Comparison of ENCODE assay signal across 9 cellular contexts in the genomic region with DNA sequence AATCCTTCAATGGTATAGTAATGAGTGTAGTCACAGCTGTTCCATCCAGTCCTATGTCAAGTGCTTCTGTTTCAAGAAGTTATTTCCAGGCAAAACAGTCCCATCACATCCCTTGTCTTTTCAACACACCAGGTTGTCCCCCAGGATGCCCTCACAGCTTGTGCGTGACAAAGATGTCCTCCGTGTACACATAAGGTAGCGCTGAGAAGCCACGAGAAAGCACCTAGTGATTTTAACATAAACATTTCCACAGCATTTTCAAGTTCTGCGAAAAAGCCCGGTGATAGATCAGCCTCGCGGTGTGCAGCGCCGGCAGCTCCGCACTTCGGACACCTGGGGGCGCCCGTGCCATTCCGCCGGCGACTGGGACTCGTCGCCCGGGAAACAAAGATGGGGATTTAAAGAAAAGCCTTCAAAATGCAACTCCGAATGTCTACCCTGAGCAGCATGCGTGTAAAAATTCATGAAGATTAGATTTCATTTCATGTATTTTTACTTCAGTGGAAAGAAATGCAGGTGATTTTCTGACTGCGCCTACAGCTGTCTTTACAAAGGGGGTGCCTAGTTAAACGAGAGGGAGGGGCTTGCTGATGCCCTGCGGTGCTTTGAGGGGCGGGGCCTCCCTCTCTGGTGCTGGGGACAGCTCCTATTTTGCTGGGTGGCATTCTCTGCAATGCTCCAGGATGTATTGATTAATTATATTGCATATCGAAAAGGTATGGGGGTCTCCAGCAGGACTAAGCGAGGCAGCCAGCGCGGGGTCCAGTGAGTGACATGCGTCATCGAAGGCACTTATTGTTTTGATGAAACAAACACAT. TPM values are rescaled to one million over a fixed set of nuclear protein-coding genes. Genes with fewer than 3 reads are reported as not detected.
DNase-seq lines count a peak whose midpoint lies in the region; ATAC-seq and TF ChIP-seq lines count a peak whose summit lies in the region.
"Had no signal": no experiment of that assay in that cellular context is flagged by ENCODE, and none has a peak within 500 bp of the region (broad histone marks: within the 10 kb centered on the region; RNA-seq: fewer than 3 reads in every experiment).

No MANE protein-coding gene starts in this region.

- no peaks in the 10 kb centered on the region for H3K9me3 Mint-ChIP-seq in CD8-positive, alpha-beta T cell
- no peaks in the 10 kb centered on the region for H3K9me3 Mint-ChIP-seq in activated T-helper 17 cell treated with anti-CD3 and anti-CD28 coated beads, Interleukin-2, amount 50 U/mL, for 72 hours

- TF ChIP-seq EP300 in transverse colon (IDR thresholded peaks at IDR 0.05; ENCODE audit: low read depth): no peak

- TF ChIP-seq POLR2A in Peyer's patch (IDR thresholded peaks at IDR 0.05) (no peak), transverse colon (IDR thresholded peaks at IDR 0.05) (no peak)

- H3K27ac Mint-ChIP-seq in CD8-positive, alpha-beta T cell: no peak overlapping the region
- H3K27ac Mint-ChIP-seq in activated T-helper 17 cell treated with anti-CD3 and anti-CD28 coated beads, Interleukin-2, amount 50 U/mL, for 72 hours: no peak overlapping the region

- TF ChIP-seq CTCF in CD8-positive, alpha-beta T cell (IDR thresholded peaks at IDR 0.05): peak; percentile 72
- TF ChIP-seq CTCF in Peyer's patch (IDR thresholded peaks at IDR 0.05) (peak in 5 of 6 experiments; percentile 36 to 81 (median 78)), foreskin keratinocyte (conservative IDR thresholded peaks at IDR 0.05) (peak; percentile 99), transverse colon (IDR thresholded peaks at IDR 0.05) (peak; percentile 80 to 96 (median 92))

- H3K36me3 Mint-ChIP-seq in CD8-positive, alpha-beta T cell: no peaks in the 10 kb centered on the region
- no peaks in the 10 kb centered on the region for H3K36me3 Mint-ChIP-seq in activated T-helper 17 cell treated with anti-CD3 and anti-CD28 coated beads, Interleukin-2, amount 50 U/mL, for 72 hours (ENCODE audit: low read depth)

- peak; percentile 82 for ATAC-seq in CD8-positive, alpha-beta T cell
- peak; percentile 67 for ATAC-seq in GM19455 (IDR thresholded peaks at IDR 0.05; ENCODE audit: unreplicated experiment)
- ATAC-seq in activated T-helper 17 cell treated with anti-CD3 and anti-CD28 coated beads, Interleukin-2, amount 50 U/mL, for 72 hours (replicated peaks): peak; percentile 69
- peak; percentile 60 for ATAC-seq in foreskin keratinocyte

- H3K4me3 ChIP-seq in CD8-positive, alpha-beta T cell (ENCODE audit: low read depth, low read length): no peak overlapping the region
- no peak overlapping the region for H3K4me3 ChIP-seq in Peyer's patch
- H3K4me3 ChIP-seq in transverse colon: no peak overlapping the region

- in situ Hi-C loops in transverse colon (cut with MboI; ENCODE audit: low pct_ligation_motif_present in 1 of 4, low pct_unique_long_range_greater_than_20kb in 1 of 4, low sequenced_read_pairs in 3 of 4): loop anchor here in 1 of 4 donors (25.0 kb wide), 1 partner anchor 1286 kb away; no protein-coding TSS in a partner anchor

- no peaks in the 10 kb centered on the region for H3K9me3 ChIP-seq in CD8-positive, alpha-beta T cell (ENCODE audit: low read length)
- H3K9me3 ChIP-seq in Peyer's patch: no peaks in the 10 kb centered on the region
- no peaks in the 10 kb centered on the region for H3K9me3 ChIP-seq in transverse colon

- no peaks in the 10 kb centered on the region for H3K4me1 ChIP-seq in CD8-positive, alpha-beta T cell (ENCODE audit: insufficient read depth, low read length)
- H3K4me1 ChIP-seq in Peyer's patch (no peaks in the 10 kb centered on the region), foreskin keratinocyte (peaks cover 13% of the 10 kb centered on the region), transverse colon (peaks cover 0 to 2% (median 0%) of the 10 kb centered on the region in 4 donors)

- H3K27me3 Mint-ChIP-seq in CD8-positive, alpha-beta T cell (ENCODE audit: low read depth): peaks cover 10% of the 10 kb centered on the region
- peaks cover 11% of the 10 kb centered on the region for H3K27me3 Mint-ChIP-seq in activated T-helper 17 cell treated with anti-CD3 and anti-CD28 coated beads, Interleukin-2, amount 50 U/mL, for 72 hours

- POLR2A ChIA-PET in CD8-positive, alpha-beta T cell (lab: Charles Lee): no interaction called here

- 15 to 37% methylated on average over 6 to 32 of the region's 32 CpGs for WGBS in transverse colon (ENCODE audit: low coverage in 1 of 2), 2 donors

- H3K4me1 Mint-ChIP-seq in CD8-positive, alpha-beta T cell (ENCODE audit: low read depth): peaks cover 6% of the 10 kb centered on the region
- H3K4me1 Mint-ChIP-seq in activated T-helper 17 cell treated with anti-CD3 and anti-CD28 coated beads, Interleukin-2, amount 50 U/mL, for 72 hours: no peaks in the 10 kb centered on the region

- no peak overlapping the region for H3K27ac ChIP-seq in CD8-positive, alpha-beta T cell (ENCODE audit: low read depth, low read length)
- H3K27ac ChIP-seq in Peyer's patch (no peak overlapping the region), foreskin keratinocyte (no peak overlapping the region), transverse colon (no peak overlapping the region)

- CTCF ChIA-PET in CD8-positive, alpha-beta T cell (lab: Charles Lee): interaction anchor here (0.8 to 2.4 kb wide), 7 partner anchors 10 to 1442 kb away, joined by 3 to 15 read pairs (median 4); no protein-coding TSS in a partner anchor

- H3K4me3 Mint-ChIP-seq in CD8-positive, alpha-beta T cell: peak overlapping the region; percentile 26
- peak overlapping the region; percentile 23 for H3K4me3 Mint-ChIP-seq in activated T-helper 17 cell treated with anti-CD3 and anti-CD28 coated beads, Interleukin-2, amount 50 U/mL, for 72 hours

- DNase-seq in CD8-positive, alpha-beta T cell: peak; percentile 16 to 63 (median 40)
- DNase-seq in HuH-7 (ENCODE audit: low spot score) (peak; percentile 72), Peyer's patch (peak; percentile 31 to 76 (median 59)), foreskin keratinocyte (peak in 1 of 2 donors; percentile 51), occipital lobe (lab: John Stamatoyannopoulos, UW) (peak; percentile 55), transverse colon (peak; percentile 44)

- intact Hi-C loops in CD8-positive, alpha-beta T cell (cut with DNase I, micrococcal nuclease): loop anchor here in 1 of 2 experiments (10.0 kb wide), 1 partner anchor 1294 kb away; no protein-coding TSS in a partner anchor
- intact Hi-C loops in transverse colon (cut with DNase I; ENCODE audit: low total_unique reads): loop anchor here (2.0 to 10.0 kb wide), 2 partner anchors 154 to 1294 kb away; no protein-coding TSS in a partner anchor

- H3K27me3 ChIP-seq in CD8-positive, alpha-beta T cell (ENCODE audit: insufficient read depth, low read length): no peaks in the 10 kb centered on the region
- H3K27me3 ChIP-seq in Peyer's patch: no peaks in the 10 kb centered on the region
- no peaks in the 10 kb centered on the region for H3K27me3 ChIP-seq in foreskin keratinocyte
- H3K27me3 ChIP-seq in transverse colon: no peaks in the 10 kb centered on the region

- no peaks in the 10 kb centered on the region for H3K36me3 ChIP-seq in CD8-positive, alpha-beta T cell (ENCODE audit: insufficient read depth, low read length)
- H3K36me3 ChIP-seq in Peyer's patch: no peaks in the 10 kb centered on the region
- no peaks in the 10 kb centered on the region for H3K36me3 ChIP-seq in transverse colon

RNA-seq across cellular contexts. Expression of a gene that starts 49.9 kb away (rescaled TPM):
- total RNA-seq in CD8-positive, alpha-beta T cell: not detected
- under 1 TPM in 1 of 4 donors, not detected in 3; 0.88 TPM for total RNA-seq in Peyer's patch
- not detected for total RNA-seq in activated T-helper 17 cell treated with anti-CD3 and anti-CD28 coated beads, Interleukin-2, amount 50 U/mL, for 72 hours
- not detected in 2 replicates for total RNA-seq in foreskin keratinocyte
- not detected in 2 replicates for polyA plus RNA-seq in foreskin keratinocyte
- 0.62 TPM for total RNA-seq in occipital lobe
- total RNA-seq in transverse colon: under 1 TPM in 1 of 4 donors, not detected in 3; 0.41 TPM
- total RNA-seq: activated CD8-positive, alpha-beta memory T cell treated with anti-CD3 and anti-CD28 coated beads for 36 hours had no signal
